ENCODE assay signal across 1 cellular context in genomic region chr21:31873275-31873695, GRCh38.
TF ChIP-seq lines count a peak whose summit lies in the region.

No MANE protein-coding gene starts in this region.

TF ChIP-seq in SK-N-SH treated with all-trans-retinoic acid at 6 μM for 48 hours, 23 proteins besides CTCF, POLR2A, EP300 and RAD21 (continued from another document):
- TF ChIP-seq ESRRG (CRISPR knock-in tag; IDR thresholded peaks at IDR 0.05), result no peak
- TF ChIP-seq, protein P1, sequence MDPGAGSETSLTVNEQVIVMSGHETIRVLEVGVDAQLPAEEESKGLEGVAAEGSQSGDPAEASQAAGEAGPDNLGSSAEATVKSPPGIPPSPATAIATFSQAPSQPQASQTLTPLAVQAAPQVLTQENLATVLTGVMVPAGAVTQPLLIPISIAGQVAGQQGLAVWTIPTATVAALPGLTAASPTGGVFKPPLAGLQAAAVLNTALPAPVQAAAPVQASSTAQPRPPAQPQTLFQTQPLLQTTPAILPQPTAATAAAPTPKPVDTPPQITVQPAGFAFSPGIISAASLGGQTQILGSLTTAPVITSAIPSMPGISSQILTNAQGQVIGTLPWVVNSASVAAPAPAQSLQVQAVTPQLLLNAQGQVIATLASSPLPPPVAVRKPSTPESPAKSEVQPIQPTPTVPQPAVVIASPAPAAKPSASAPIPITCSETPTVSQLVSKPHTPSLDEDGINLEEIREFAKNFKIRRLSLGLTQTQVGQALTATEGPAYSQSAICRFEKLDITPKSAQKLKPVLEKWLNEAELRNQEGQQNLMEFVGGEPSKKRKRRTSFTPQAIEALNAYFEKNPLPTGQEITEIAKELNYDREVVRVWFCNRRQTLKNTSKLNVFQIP (CRISPR knock-in tag; IDR thresholded peaks at IDR 0.05; ENCODE audit: borderline replicate concordance, low read depth), result no peak
- no peak for TF ChIP-seq ZNF8 (CRISPR knock-in tag; IDR thresholded peaks at IDR 0.05)
TF ChIP-seq in SK-N-SH treated with all-trans-retinoic acid at 6 μM for 48 hours: peak in this region for 0.
